Comparison of ENCODE assay signal across 24 cellular contexts in genomic region chr14:89387922-89388685, GRCh38. TPM values are rescaled to one million over a fixed set of nuclear protein-coding genes. Genes with fewer than 3 reads are reported as not detected.
DNase-seq lines count a peak whose midpoint lies in the region; ATAC-seq, FAIRE-seq and TF ChIP-seq lines count a peak whose summit lies in the region.
"Had no signal": no experiment of that assay in that cellular context is flagged by ENCODE, and none has a peak within 500 bp of the region (broad histone marks: within the 10 kb centered on the region; RNA-seq: fewer than 3 reads in every experiment).

No MANE protein-coding gene starts in this region.

- H3K4me1 Mint-ChIP-seq in activated naive CD4-positive, alpha-beta T cell treated with anti-CD3 and anti-CD28 coated beads, Interleukin-2, amount 10 ng/mL, durations not matched to agents 7 days and 5 days, result peaks cover under 1% of the 10 kb centered on the region
- H3K4me1 Mint-ChIP-seq in astrocyte (ENCODE audit: low read depth, unreplicated experiment), result peaks cover 17% of the 10 kb centered on the region

- H3K9me3 ChIP-seq in astrocyte (ENCODE audit: insufficient read depth, low read depth, low read length), result no peaks in the 10 kb centered on the region
- H3K9me3 ChIP-seq: A549, BE2C, ovary, Peyer's patch, right atrium auricular region, SJSA1, transverse colon had no signal

- no peak overlapping the region for H2AK5ac ChIP-seq in mesendoderm (ENCODE audit: low read length)

- H3K27ac Mint-ChIP-seq in activated naive CD4-positive, alpha-beta T cell treated with anti-CD3 and anti-CD28 coated beads, Interleukin-2, amount 50 U/mL, for 72 hours, result peak overlapping the region; percentile 45 to 80
- H3K27ac Mint-ChIP-seq in activated naive CD4-positive, alpha-beta T cell treated with anti-CD3 and anti-CD28 coated beads, Interleukin-2, amount 10 ng/mL, durations not matched to agents 7 days and 5 days, result no peak overlapping the region
- H3K27ac Mint-ChIP-seq in astrocyte (ENCODE audit: unreplicated experiment), result peak overlapping the region; percentile 77
- H3K27ac Mint-ChIP-seq: activated naive CD4-positive, alpha-beta T cell treated with anti-CD3 and anti-CD28 coated beads for 36 hours; memory B cell; T-helper 2 cell treated with Interferon-gamma antibody and Interleukin-4, amounts not matched to agents 5 μg/mL and 100 μg/mL, for 36 hours had no signal

- H4K20me1 ChIP-seq in astrocyte (ENCODE audit: insufficient read depth, low read length), result peaks cover 79% of the 10 kb centered on the region

- H3K4me1 ChIP-seq in astrocyte (ENCODE audit: insufficient read depth, low read length), result peaks cover 7% of the 10 kb centered on the region
- peaks cover 4% of the 10 kb centered on the region for H3K4me1 ChIP-seq in mesendoderm (ENCODE audit: control insufficient read depth, low read depth, low read length)
- H3K4me1 ChIP-seq: SJSA1 had no signal

- H3K79me1 ChIP-seq in mesendoderm (ENCODE audit: low read length), result peaks cover 19% of the 10 kb centered on the region

- CTCF ChIA-PET in activated naive CD4-positive, alpha-beta T cell treated with anti-CD3 and anti-CD28 coated beads, Interleukin-2, amount 10 ng/mL, durations not matched to agents 7 days and 5 days (lab: Charles Lee), result interaction anchor here (0.6 kb wide), 1 partner anchor 65 kb away, joined by 3 read pairs; no protein-coding TSS in a partner anchor

- H3K9me3 Mint-ChIP-seq in activated naive CD4-positive, alpha-beta T cell treated with anti-CD3 and anti-CD28 coated beads, Interleukin-2, amount 50 U/mL, for 72 hours, result peaks cover 0 to 7% of the 10 kb centered on the region in 2 donors
- H3K9me3 Mint-ChIP-seq in activated naive CD4-positive, alpha-beta T cell treated with anti-CD3 and anti-CD28 coated beads, Interleukin-2, amount 10 ng/mL, durations not matched to agents 7 days and 5 days, result no peaks in the 10 kb centered on the region
- no peaks in the 10 kb centered on the region for H3K9me3 Mint-ChIP-seq in astrocyte (ENCODE audit: unreplicated experiment)
- H3K9me3 Mint-ChIP-seq: activated naive CD4-positive, alpha-beta T cell treated with anti-CD3 and anti-CD28 coated beads for 36 hours; memory B cell; T-helper 2 cell treated with Interferon-gamma antibody and Interleukin-4, amounts not matched to agents 5 μg/mL and 100 μg/mL, for 36 hours had no signal

- no peaks in the 10 kb centered on the region for H3K36me3 ChIP-seq in astrocyte (ENCODE audit: insufficient read depth, low read length)
- H3K36me3 ChIP-seq in mesendoderm (ENCODE audit: control insufficient read depth, insufficient read depth, low read length), result no peaks in the 10 kb centered on the region
- H3K36me3 ChIP-seq: BE2C, ovary, Peyer's patch, right atrium auricular region, SJSA1, transverse colon had no signal

- TF ChIP-seq CTCF in astrocyte (IDR thresholded peaks at IDR 0.05; ENCODE audit: insufficient read depth, low read depth, low read length), result no peak

- no peak overlapping the region for H4K5ac ChIP-seq in mesendoderm (ENCODE audit: low read length)

- H2BK120ac ChIP-seq in mesendoderm (ENCODE audit: low read depth, low read length), result no peak overlapping the region

- H3K27ac ChIP-seq in astrocyte (ENCODE audit: low read depth, low read length) (no peak overlapping the region), mesendoderm (ENCODE audit: low read depth, low read length) (no peak overlapping the region)
- H3K27ac ChIP-seq: A549, ovary, SJSA1 had no signal

- H3K79me2 ChIP-seq in astrocyte (ENCODE audit: insufficient read depth, low read length) (peaks cover 92% of the 10 kb centered on the region), mesendoderm (ENCODE audit: control insufficient read depth, insufficient read depth, low read length) (peaks cover 75% of the 10 kb centered on the region)

- no peak overlapping the region for H2AFZ ChIP-seq in astrocyte (ENCODE audit: low read depth, low read length)

- ATAC-seq in activated naive CD4-positive, alpha-beta T cell treated with anti-CD3 and anti-CD28 coated beads, Interleukin-2, amount 50 U/mL, for 72 hours, result no peak
- no peak for ATAC-seq in GM18868 (IDR thresholded peaks at IDR 0.05; ENCODE audit: unreplicated experiment)
- ATAC-seq in GM19397 (IDR thresholded peaks at IDR 0.05; ENCODE audit: unreplicated experiment), result no peak
- ATAC-seq: A549; stimulated activated naive CD8-positive, alpha-beta T cell treated with anti-CD3 and anti-CD28 coated beads, Interleukin-15, amount 100 ng/mL, for 72 hours had no signal

- H3K23ac ChIP-seq in mesendoderm (ENCODE audit: low read length), result no peak overlapping the region

- no peak overlapping the region for H3K18ac ChIP-seq in mesendoderm (ENCODE audit: low read length)

- H3K27me3 Mint-ChIP-seq in activated naive CD4-positive, alpha-beta T cell treated with anti-CD3 and anti-CD28 coated beads, Interleukin-2, amount 10 ng/mL, durations not matched to agents 7 days and 5 days, result no peaks in the 10 kb centered on the region
- no peaks in the 10 kb centered on the region for H3K27me3 Mint-ChIP-seq in astrocyte (ENCODE audit: low read depth, unreplicated experiment)
- H3K27me3 Mint-ChIP-seq: memory B cell; stimulated activated naive CD8-positive, alpha-beta T cell treated with anti-CD3 and anti-CD28 coated beads, Interleukin-15, amount 100 ng/mL, for 72 hours had no signal

- H3K4me3 ChIP-seq in astrocyte (ENCODE audit: insufficient read depth, low read depth, low read length) (no peak overlapping the region), mesendoderm (ENCODE audit: low read length) (no peak overlapping the region)
- H3K4me3 ChIP-seq: A549, ovary, Peyer's patch, right atrium auricular region, SJSA1, transverse colon had no signal

- no peak overlapping the region for H3K4me2 ChIP-seq in astrocyte (ENCODE audit: low read length)
- H3K4me2 ChIP-seq in mesendoderm (ENCODE audit: low read length), result no peak overlapping the region
- H3K4me2 ChIP-seq: A549 had no signal

- H3K9ac ChIP-seq in astrocyte (ENCODE audit: low read length) (no peak overlapping the region), mesendoderm (ENCODE audit: low read length) (no peak overlapping the region)

- no peak overlapping the region for H3K4ac ChIP-seq in mesendoderm (ENCODE audit: low read depth, low read length)

- WGBS in mesendoderm (ENCODE audit: extremely low coverage, insufficient coverage, low lambda C conversion rate), result no CpG with 5 or more reads among the region's 15 CpGs

- no peak for FAIRE-seq in astrocyte (lab: Jason Lieb, UNC)
- FAIRE-seq: A549 had no signal

- H3K4me3 Mint-ChIP-seq in activated naive CD4-positive, alpha-beta T cell treated with anti-CD3 and anti-CD28 coated beads, Interleukin-2, amount 10 ng/mL, durations not matched to agents 7 days and 5 days, result no peak overlapping the region
- no peak overlapping the region for H3K4me3 Mint-ChIP-seq in astrocyte (ENCODE audit: unreplicated experiment)
- H3K4me3 Mint-ChIP-seq: activated naive CD4-positive, alpha-beta T cell treated with anti-CD3 and anti-CD28 coated beads for 36 hours; memory B cell; stimulated activated naive CD8-positive, alpha-beta T cell treated with anti-CD3 and anti-CD28 coated beads, Interleukin-15, amount 100 ng/mL, for 72 hours; T-helper 2 cell treated with Interferon-gamma antibody and Interleukin-4, amounts not matched to agents 5 μg/mL and 100 μg/mL, for 36 hours had no signal

- no peak for DNase-seq in activated naive CD4-positive, alpha-beta T cell treated with anti-CD3 and anti-CD28 coated beads, Interleukin-2, amount 50 U/mL, for 72 hours (ENCODE audit: low spot score in 2 of 2)
- DNase-seq in activated naive CD4-positive, alpha-beta T cell treated with anti-CD3 and anti-CD28 coated beads, Interleukin-2, amount 10 ng/mL, durations not matched to agents 7 days and 5 days, result no peak
- DNase-seq in astrocyte (ENCODE audit: low read depth) (no peak), mesendoderm (no peak), SKM-1 treated with dmso at 0.1 percent for 144 hours (lab: John Stamatoyannopoulos, UW; ENCODE audit: unreplicated experiment) (no peak)
- DNase-seq in effector CD8-positive, alpha-beta T cell (lab: John Stamatoyannopoulos, UW), result no peak
- DNase-seq: activated CD4-positive, alpha-beta T cell treated with anti-CD3 and anti-CD28 coated beads, Interleukin-2, amount 50 U/mL, for 4 hours; activated CD8-positive, alpha-beta memory T cell treated with anti-CD3 and anti-CD28 coated beads, Interleukin-2, amount 50 U/mL, for 48 hours; activated naive CD4-positive, alpha-beta T cell treated with anti-CD3 and anti-CD28 coated beads for 36 hours; BE2C; H7; NCI-H2081 treated with DMSO at 0.1 percent for 48 hours; ovary; Peyer's patch; stimulated activated CD4-positive, alpha-beta T cell treated with anti-CD3 and anti-CD28 coated beads, Interleukin-4, amount 100 ng/mL, for 24 hours; stimulated activated naive CD8-positive, alpha-beta T cell treated with anti-CD3 and anti-CD28 coated beads, Interleukin-15, amount 100 ng/mL, for 72 hours; transverse colon had no signal

- no peak overlapping the region for H2BK5ac ChIP-seq in mesendoderm (ENCODE audit: low read length)

- H3K36me3 Mint-ChIP-seq in activated naive CD4-positive, alpha-beta T cell treated with anti-CD3 and anti-CD28 coated beads, Interleukin-2, amount 50 U/mL, for 72 hours, result peaks cover 4 to 42% of the 10 kb centered on the region in 2 donors
- H3K36me3 Mint-ChIP-seq in activated naive CD4-positive, alpha-beta T cell treated with anti-CD3 and anti-CD28 coated beads, Interleukin-2, amount 10 ng/mL, durations not matched to agents 7 days and 5 days, result peaks cover 10% of the 10 kb centered on the region
- peaks cover 14% of the 10 kb centered on the region for H3K36me3 Mint-ChIP-seq in astrocyte (ENCODE audit: low read depth, unreplicated experiment)

- peak overlapping the region; percentile 60 for H3K56ac ChIP-seq in mesendoderm (ENCODE audit: low read length)

- H2BK15ac ChIP-seq in mesendoderm (replicated peaks; ENCODE audit: low read depth), result no peak overlapping the region

- no peaks in the 10 kb centered on the region for H3K27me3 ChIP-seq in astrocyte (ENCODE audit: insufficient read depth, low read length)
- H3K27me3 ChIP-seq in mesendoderm (ENCODE audit: insufficient read depth, low read length, poor library complexity), result no peaks in the 10 kb centered on the region
- H3K27me3 ChIP-seq: BE2C, ovary, Peyer's patch, right atrium auricular region, SJSA1, transverse colon had no signal

- no peak overlapping the region for H4K8ac ChIP-seq in mesendoderm (ENCODE audit: low read depth, low read length)

RNA-seq across cellular contexts. Expression of gene FOXN3, which starts 28.9 kb away (rescaled TPM):
- 100 to 1,000 TPM in 1 of 2 donors, 10 to 100 TPM in 1; 75.3 to 104 TPM for total RNA-seq in activated naive CD4-positive, alpha-beta T cell treated with anti-CD3 and anti-CD28 coated beads, Interleukin-2, amount 50 U/mL, for 72 hours
- 105 and 122 TPM in 2 replicates for total RNA-seq in astrocyte
- 45.2 TPM for polyA plus RNA-seq in mesendoderm (2013, experiment 1 of 2)
- polyA plus RNA-seq in mesendoderm (2013, experiment 2 of 2), result 47.9 TPM
